15 cellular contexts compared by ENCODE assay signal in genomic region chr3:143979813-143980212, GRCh38.
"Had no signal": no experiment of that assay in that cellular context is flagged by ENCODE, and none has a peak within 500 bp of the region (broad histone marks: within the 10 kb centered on the region; RNA-seq: fewer than 3 reads in every experiment).

No MANE protein-coding gene starts in this region.

- H3K36me3 ChIP-seq: adrenal gland, heart left ventricle, left ventricle myocardium inferior, transverse colon had no signal

- H3K27me3 ChIP-seq: adrenal gland, heart left ventricle, transverse colon had no signal

- H3K4me3 Mint-ChIP-seq: activated B cell treated with CpG ODN at 0.5 μM for 24 hours; activated CD4-positive, alpha-beta T cell treated with anti-CD3 and anti-CD28 coated beads, Interleukin-2, amount 10 ng/mL, durations not matched to agents 7 days and 5 days; activated naive CD4-positive, alpha-beta T cell treated with anti-CD3 and anti-CD28 coated beads for 36 hours; activated T-helper 17 cell treated with anti-CD3 and anti-CD28 coated beads, Interleukin-2, amount 50 U/mL, for 72 hours; stimulated activated effector memory CD8-positive, alpha-beta T cell treated with anti-CD3 and anti-CD28 coated beads, Interleukin-12 subunit alpha, Interleukin-12 subunit beta, amount 100 ng/mL, for 72 hours; T-helper 1 cell treated with Interleukin-12 subunit alpha and Interleukin-12 subunit beta and Interleukin-4 antibody, amounts not matched to agents 30 μg/mL and 1 μg/mL, for 36 hours had no signal

- H3K4me3 ChIP-seq: adrenal gland, heart left ventricle, left ventricle myocardium inferior, transverse colon had no signal

- H3K36me3 Mint-ChIP-seq: stimulated activated effector memory CD8-positive, alpha-beta T cell treated with anti-CD3 and anti-CD28 coated beads, Interleukin-12 subunit alpha, Interleukin-12 subunit beta, amount 100 ng/mL, for 72 hours had no signal

- H3K27me3 Mint-ChIP-seq: activated B cell treated with CpG ODN at 0.5 μM for 24 hours; activated CD4-positive, alpha-beta T cell treated with anti-CD3 and anti-CD28 coated beads, Interleukin-2, amount 10 ng/mL, durations not matched to agents 7 days and 5 days; activated T-helper 17 cell treated with anti-CD3 and anti-CD28 coated beads, Interleukin-2, amount 50 U/mL, for 72 hours; brain had no signal

- ATAC-seq: activated T-helper 17 cell treated with anti-CD3 and anti-CD28 coated beads, Interleukin-2, amount 50 U/mL, for 72 hours; stimulated activated effector memory CD8-positive, alpha-beta T cell treated with anti-CD3 and anti-CD28 coated beads, Interleukin-12 subunit alpha, Interleukin-12 subunit beta, amount 100 ng/mL, for 72 hours had no signal

- FAIRE-seq: small intestine had no signal

- H3K9me3 ChIP-seq: adrenal gland, heart left ventricle, left ventricle myocardium inferior, transverse colon had no signal

- DNase-seq: activated B cell treated with CpG ODN at 0.5 μM for 24 hours; activated CD4-positive, alpha-beta T cell treated with anti-CD3 and anti-CD28 coated beads, Interleukin-2, amount 10 ng/mL, durations not matched to agents 7 days and 5 days; activated naive CD4-positive, alpha-beta T cell treated with anti-CD3 and anti-CD28 coated beads for 36 hours; activated T-cell treated with anti-CD3 and anti-CD28 coated beads for 4 hours; adrenal gland; foreskin melanocyte; heart left ventricle; islet precursor cell; left ventricle myocardium inferior; small intestine; transverse colon had no signal

- H3K27ac ChIP-seq: adrenal gland, left ventricle myocardium inferior, transverse colon had no signal

- H3K27ac Mint-ChIP-seq: activated B cell treated with CpG ODN at 0.5 μM for 24 hours; activated CD4-positive, alpha-beta T cell treated with anti-CD3 and anti-CD28 coated beads, Interleukin-2, amount 10 ng/mL, durations not matched to agents 7 days and 5 days; activated naive CD4-positive, alpha-beta T cell treated with anti-CD3 and anti-CD28 coated beads for 36 hours; activated T-helper 17 cell treated with anti-CD3 and anti-CD28 coated beads, Interleukin-2, amount 50 U/mL, for 72 hours; stimulated activated effector memory CD8-positive, alpha-beta T cell treated with anti-CD3 and anti-CD28 coated beads, Interleukin-12 subunit alpha, Interleukin-12 subunit beta, amount 100 ng/mL, for 72 hours; T-helper 1 cell treated with Interleukin-12 subunit alpha and Interleukin-12 subunit beta and Interleukin-4 antibody, amounts not matched to agents 30 μg/mL and 1 μg/mL, for 36 hours had no signal
